Comparison of ENCODE assay signal across 25 cellular contexts in the genomic region with DNA sequence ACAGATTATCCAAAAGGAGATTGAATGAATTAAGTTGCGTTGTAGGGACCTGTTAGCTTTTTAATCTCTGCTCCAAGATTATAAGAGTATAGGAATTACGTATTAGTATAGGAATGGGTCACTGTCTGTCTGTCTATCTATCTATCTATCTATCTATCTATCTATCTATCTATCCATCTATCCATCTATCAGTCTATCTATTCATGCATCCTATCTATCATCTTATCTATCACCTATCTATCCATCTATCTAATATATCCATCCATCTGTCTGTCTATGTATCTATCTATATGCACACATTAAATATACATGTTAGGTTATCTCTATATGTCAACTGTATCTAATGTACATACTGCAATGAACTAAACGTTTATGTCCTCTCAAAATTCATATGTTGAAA.
"Had no signal": no experiment of that assay in that cellular context is flagged by ENCODE, and none has a peak within 500 bp of the region (broad histone marks: within the 10 kb centered on the region; RNA-seq: fewer than 3 reads in every experiment).

No MANE protein-coding gene starts in this region.

- H3K9me3 Mint-ChIP-seq: effector memory CD8-positive, alpha-beta T cell had no signal

- H3K9me3 ChIP-seq: colonic mucosa, esophagus squamous epithelium, gastrocnemius medialis, left lung, lower lobe of right lung, mucosa of descending colon had no signal

- H3K27ac ChIP-seq: colonic mucosa, epithelial cell of prostate, esophagus squamous epithelium, gastrocnemius medialis, heart right ventricle, left lung, lower lobe of right lung had no signal

- H3K27me3 Mint-ChIP-seq: naive B cell had no signal

- H3K36me3 Mint-ChIP-seq: mesothelial cell of epicardium had no signal

- H3K36me3 ChIP-seq: colonic mucosa, esophagus squamous epithelium, gastrocnemius medialis, heart right ventricle, left lung, lower lobe of right lung had no signal

- H3K4me3 Mint-ChIP-seq: dendritic cell treated with granulocyte-macrophage colony-stimulating factor and Interleukin-4, amounts not matched to agents 40 ng/mL and 50 ng/mL, for 4 days; effector memory CD8-positive, alpha-beta T cell; endodermal cell; mesothelial cell of epicardium had no signal

- H3K27me3 ChIP-seq: colonic mucosa, gastrocnemius medialis, heart right ventricle, left lung had no signal

- H3K4me3 ChIP-seq: colonic mucosa, esophagus squamous epithelium, gastrocnemius medialis, heart right ventricle, left lung, lower lobe of right lung, mucosa of descending colon had no signal

- DNase-seq: colonic mucosa; cortex of kidney; effector CD8-positive, alpha-beta T cell; effector memory CD8-positive, alpha-beta T cell; endodermal cell; erythroblast; esophagus squamous epithelium; foreskin fibroblast; foreskin melanocyte; gastrocnemius medialis; glutamatergic neuron; head of caudate nucleus; heart right ventricle; hippocampal formation; left cardiac atrium; left lung; left ventricle myocardium superior; lower lobe of right lung; mesenchymal stem cell; mucosa of descending colon; naive B cell had no signal

- ATAC-seq: effector memory CD8-positive, alpha-beta T cell; esophagus mucosa; gastrocnemius medialis; heart right ventricle; left cardiac atrium; left lung; left ventricle myocardium superior; lower lobe of right lung; mucosa of descending colon had no signal

- H3K27ac Mint-ChIP-seq: dendritic cell treated with granulocyte-macrophage colony-stimulating factor and Interleukin-4, amounts not matched to agents 40 ng/mL and 50 ng/mL, for 4 days; effector memory CD8-positive, alpha-beta T cell; endodermal cell; mesothelial cell of epicardium had no signal
